In genomic region chr6:84403545-84403944, GRCh38 we compare ENCODE assay signal across 15 cellular contexts.
DNase-seq lines count a peak whose midpoint lies in the region; ATAC-seq lines count a peak whose summit lies in the region.
"Had no signal": no experiment of that assay in that cellular context is flagged by ENCODE, and none has a peak within 500 bp of the region (broad histone marks: within the 10 kb centered on the region; RNA-seq: fewer than 3 reads in every experiment).

No MANE protein-coding gene starts in this region.

- H3K36me3 ChIP-seq in naive thymus-derived CD4-positive, alpha-beta T cell (ENCODE audit: control insufficient read depth in 2 of 3, insufficient read depth in 3 of 3, low read length in 3 of 3) = no peaks in the 10 kb centered on the region
- no peaks in the 10 kb centered on the region for H3K36me3 ChIP-seq in Karpas-422 (ENCODE audit: insufficient read depth, low read length)

- H3K9me3 ChIP-seq in naive thymus-derived CD4-positive, alpha-beta T cell (ENCODE audit: control insufficient read depth in 2 of 3, low read length in 3 of 3) = no peaks in the 10 kb centered on the region
- H3K9me3 ChIP-seq in Karpas-422 (ENCODE audit: low read length) = no peaks in the 10 kb centered on the region

- intact Hi-C loops in naive thymus-derived CD4-positive, alpha-beta T cell (cut with micrococcal nuclease) = no loop called here

- H3K79me2 ChIP-seq in Karpas-422 (ENCODE audit: low read length) = no peaks in the 10 kb centered on the region

- H3K27me3 Mint-ChIP-seq in naive thymus-derived CD4-positive, alpha-beta T cell = peaks cover 0 to 5% (median 0%) of the 10 kb centered on the region in 5 donors
- H3K27me3 Mint-ChIP-seq: CD4-positive, alpha-beta memory T cell had no signal

- no peaks in the 10 kb centered on the region for H3K9me2 ChIP-seq in Karpas-422 (replicated peaks; ENCODE audit: insufficient read depth, low read length)

- H3K9ac ChIP-seq in Karpas-422 (ENCODE audit: low read length) = no peak overlapping the region

- no peaks in the 10 kb centered on the region for H3K4me1 Mint-ChIP-seq in naive thymus-derived CD4-positive, alpha-beta T cell
- H3K4me1 Mint-ChIP-seq: CD4-positive, alpha-beta memory T cell had no signal

- CTCF ChIA-PET in naive thymus-derived CD4-positive, alpha-beta T cell (lab: Charles Lee) = no interaction called here

- no peak overlapping the region for H3K4me3 Mint-ChIP-seq in naive thymus-derived CD4-positive, alpha-beta T cell
- H3K4me3 Mint-ChIP-seq: CD4-positive, alpha-beta memory T cell had no signal

- H3K9me3 Mint-ChIP-seq in naive thymus-derived CD4-positive, alpha-beta T cell = peaks cover 0 to 4% (median 0%) of the 10 kb centered on the region in 11 donors

- no peaks in the 10 kb centered on the region for H3K27me3 ChIP-seq in naive thymus-derived CD4-positive, alpha-beta T cell (ENCODE audit: control insufficient read depth in 2 of 2, insufficient read depth in 2 of 2, low read length in 2 of 2)
- H3K27me3 ChIP-seq in Karpas-422 (ENCODE audit: low read length) = no peaks in the 10 kb centered on the region

- no peaks in the 10 kb centered on the region for H3K36me3 Mint-ChIP-seq in naive thymus-derived CD4-positive, alpha-beta T cell
- H3K36me3 Mint-ChIP-seq: CD4-positive, alpha-beta memory T cell had no signal

- POLR2A ChIA-PET in naive thymus-derived CD4-positive, alpha-beta T cell (lab: Charles Lee) = no interaction called here

- no peak overlapping the region for H3K4me3 ChIP-seq in naive thymus-derived CD4-positive, alpha-beta T cell (ENCODE audit: low read length)
- H3K4me3 ChIP-seq in Karpas-422 (ENCODE audit: low read length) = no peak overlapping the region

- ATAC-seq in GM18502 (IDR thresholded peaks at IDR 0.05; ENCODE audit: poor library complexity, unreplicated experiment) = peak; percentile 67
- ATAC-seq in HG03159 (IDR thresholded peaks at IDR 0.05; ENCODE audit: unreplicated experiment) = peak; percentile 43
- peak; percentile 12 for ATAC-seq in naive thymus-derived CD4-positive, alpha-beta T cell

- no peaks in the 10 kb centered on the region for H3K4me1 ChIP-seq in naive thymus-derived CD4-positive, alpha-beta T cell (ENCODE audit: control insufficient read depth in 2 of 2, insufficient read depth in 2 of 2, low read length in 2 of 2)
- no peaks in the 10 kb centered on the region for H3K4me1 ChIP-seq in Karpas-422 (ENCODE audit: low read length)

- H3K4me2 ChIP-seq in Karpas-422 (ENCODE audit: low read depth, low read length, poor library complexity, severe bottlenecking) = no peak overlapping the region

- H2AFZ ChIP-seq in Karpas-422 (ENCODE audit: low read length) = no peak overlapping the region

- no peaks in the 10 kb centered on the region for H4K20me1 ChIP-seq in Karpas-422 (ENCODE audit: insufficient read depth, low read depth, low read length)

- no peak overlapping the region for H3K27ac ChIP-seq in naive thymus-derived CD4-positive, alpha-beta T cell (ENCODE audit: low read depth, low read length)
- no peak overlapping the region for H3K27ac ChIP-seq in Karpas-422 (ENCODE audit: low read length)

- H3K27ac Mint-ChIP-seq in naive thymus-derived CD4-positive, alpha-beta T cell = no peak overlapping the region
- H3K27ac Mint-ChIP-seq: CD4-positive, alpha-beta memory T cell had no signal

- DNase-seq in naive thymus-derived CD4-positive, alpha-beta T cell = no peak
- no peak for DNase-seq in NCI-H2081 (lab: John Stamatoyannopoulos, UW)
- no peak for DNase-seq in Karpas-422
- no peak for DNase-seq in NCI-H2081 treated with DMSO at 0.1 percent for 48 hours (lab: John Stamatoyannopoulos, UW)
- DNase-seq: C1 segment of cervical spinal cord; Calu3; CD4-positive, alpha-beta memory T cell; COR-L47; DMS53; DMS79 treated with DMSO at 0.1 percent for 48 hours; GF-D8; GOT3; HCEC 1CT had no signal

Comparison
In these comparisons a context has a peak if more than half of its experiments do, and no peak if none do; other contexts are left out.
1. ATAC-seq: peak in every context shown above with its lines; median percentile 67 in GM18502; 43 in HG03159; 12 in naive thymus-derived CD4-positive, alpha-beta T cell.